In genomic region chr3:101229681-101230080, GRCh38 we compare ENCODE assay signal across 14 cellular contexts.
A peak's percentile ranks its signal among the peaks of the same experiment; 100 is the strongest.
DNase-seq lines count a peak whose midpoint lies in the region; ATAC-seq, FAIRE-seq and TF ChIP-seq lines count a peak whose summit lies in the region.
"Had no signal": no experiment of that assay in that cellular context is flagged by ENCODE, and none has a peak within 500 bp of the region (broad histone marks: within the 10 kb centered on the region; RNA-seq: fewer than 3 reads in every experiment).

No MANE protein-coding gene starts in this region.

- dilution Hi-C loops in endothelial cell of umbilical vein (cut with MboI; ENCODE audit: extremely low pct_ligation_motif_present, low sequenced_read_pairs): no loop called here

- H3K4me3 ChIP-seq in Loucy (ENCODE audit: low read length, poor library complexity, severe bottlenecking) (no peak overlapping the region), endothelial cell of umbilical vein (replicated peaks in 1 of 3; ENCODE audit: insufficient read depth in 1 of 3, low read depth in 1 of 3, low read length in 3 of 3) (no peak overlapping the region)
- H3K4me3 ChIP-seq: esophagus muscularis mucosa had no signal

- H2AFZ ChIP-seq in Loucy (ENCODE audit: low read length): no peak overlapping the region
- H2AFZ ChIP-seq in endothelial cell of umbilical vein (ENCODE audit: low read depth, low read length): no peak overlapping the region

- intact Hi-C loops in Right ventricle myocardium superior (cut with DNase I): loop anchor here (10.0 kb wide), 1 partner anchor 155 kb away; no protein-coding TSS in a partner anchor
- intact Hi-C loops in cardiac septum (cut with DNase I): loop anchor here (5.0 kb wide), 1 partner anchor 153 kb away; no protein-coding TSS in a partner anchor
- intact Hi-C loops in endothelial cell of umbilical vein (cut with micrococcal nuclease): no loop called here

- TF ChIP-seq POLR2A in endothelial cell of umbilical vein (IDR thresholded peaks at IDR 0.05; ENCODE audit: low read depth, low read length): no peak

- no TSS peak for BruUV-seq in endothelial cell of umbilical vein (replicated peaks; lab: Mats Ljungman, UMichigan)

- no peaks in the 10 kb centered on the region for H3K9me2 ChIP-seq in Loucy (replicated peaks; ENCODE audit: low read depth, low read length)

- no peaks in the 10 kb centered on the region for H3F3A ChIP-seq in Loucy (ENCODE audit: low read depth)

- no peak overlapping the region for H3K4me2 ChIP-seq in Loucy (ENCODE audit: low read depth, low read length, poor library complexity, severe bottlenecking)
- H3K4me2 ChIP-seq in endothelial cell of umbilical vein (ENCODE audit: insufficient read depth, low read length): no peak overlapping the region

- H4K20me1 ChIP-seq in Loucy (ENCODE audit: insufficient read depth, low read length, poor library complexity, severe bottlenecking) (no peaks in the 10 kb centered on the region), endothelial cell of umbilical vein (replicated peaks; ENCODE audit: control insufficient read depth, extremely low read depth, insufficient read depth, low read length) (no peaks in the 10 kb centered on the region)

- no peaks in the 10 kb centered on the region for H3K9me1 ChIP-seq in endothelial cell of umbilical vein (replicated peaks; ENCODE audit: control insufficient read depth, extremely low read depth, insufficient read depth, low read length)

- no peaks in the 10 kb centered on the region for H3K79me2 ChIP-seq in Loucy (ENCODE audit: insufficient read depth, low read length)
- H3K79me2 ChIP-seq in endothelial cell of umbilical vein (ENCODE audit: control insufficient read depth, insufficient read depth, low read length): no peaks in the 10 kb centered on the region

- no peak for FAIRE-seq in endothelial cell of umbilical vein (lab: Jason Lieb, UNC)

- POLR2A ChIA-PET in endothelial cell of umbilical vein (lab: Charles Lee): no interaction called here

- H3K9ac ChIP-seq in Loucy (ENCODE audit: low read depth, low read length, poor library complexity, severe bottlenecking): no peak overlapping the region
- H3K9ac ChIP-seq in endothelial cell of umbilical vein (replicated peaks; ENCODE audit: extremely low read depth, insufficient read depth, low read length): no peak overlapping the region

- H3K36me3 ChIP-seq in Loucy (ENCODE audit: insufficient read depth, low read length) (no peaks in the 10 kb centered on the region), endothelial cell of umbilical vein (ENCODE audit: control insufficient read depth in 2 of 2, extremely low read depth in 1 of 2, insufficient read depth in 2 of 2, low read length in 2 of 2) (no peaks in the 10 kb centered on the region)
- H3K36me3 ChIP-seq: esophagus muscularis mucosa had no signal

- peaks cover 17% of the 10 kb centered on the region for H3K4me1 ChIP-seq in Loucy (ENCODE audit: insufficient read depth, low read length, poor library complexity, severe bottlenecking)
- no peaks in the 10 kb centered on the region for H3K4me1 ChIP-seq in endothelial cell of umbilical vein (ENCODE audit: control insufficient read depth, extremely low read depth, insufficient read depth, low read length)

- ATAC-seq in Right ventricle myocardium superior (ENCODE audit: poor library complexity): peak; percentile 20

- no peak overlapping the region for H3K27ac ChIP-seq in endothelial cell of umbilical vein (ENCODE audit: insufficient read depth, low read depth, low read length)

- no peaks in the 10 kb centered on the region for H3K9me3 ChIP-seq in Loucy (ENCODE audit: insufficient read depth, low read depth, low read length)
- H3K9me3 ChIP-seq in endothelial cell of umbilical vein (replicated peaks; ENCODE audit: control insufficient read depth, insufficient read depth, low read length): no peaks in the 10 kb centered on the region
- H3K9me3 ChIP-seq: esophagus muscularis mucosa had no signal

- CTCF ChIA-PET in endothelial cell of umbilical vein (lab: Charles Lee): interaction anchor here (0.9 to 2.2 kb wide), 6 partner anchors 12 to 407 kb away, joined by 3 to 7 read pairs (median 3); no protein-coding TSS in a partner anchor

- TF ChIP-seq CTCF in Loucy (conservative IDR thresholded peaks at IDR 0.05; ENCODE audit: low read length): peak; percentile 47
- TF ChIP-seq CTCF in endothelial cell of umbilical vein (IDR thresholded peaks at IDR 0.05; ENCODE audit: extremely low read depth in 1 of 2, insufficient read depth in 1 of 2, low read depth in 1 of 2, low read length in 2 of 2): peak in 1 of 2 donors; percentile 6

- no peaks in the 10 kb centered on the region for H3K27me3 ChIP-seq in Loucy (ENCODE audit: insufficient read depth, low read length, poor library complexity, severe bottlenecking)
- no peaks in the 10 kb centered on the region for H3K27me3 ChIP-seq in endothelial cell of umbilical vein (ENCODE audit: control insufficient read depth in 2 of 2, insufficient read depth in 2 of 2, low read length in 2 of 2)
- H3K27me3 ChIP-seq: esophagus muscularis mucosa had no signal

- DNase-seq in Right ventricle myocardium superior (no peak), cardiac septum (ENCODE audit: low spot score) (no peak), endothelial cell of umbilical vein (ENCODE audit: low read depth, low spot score) (peak; percentile 13), superior temporal gyrus (ENCODE audit: extremely low spot score) (peak; percentile 53), SKM-1 (lab: John Stamatoyannopoulos, UW; ENCODE audit: unreplicated experiment) (no peak), NOMO-1 (lab: John Stamatoyannopoulos, UW; ENCODE audit: unreplicated experiment in 2 of 2) (no peak), DMS153 treated with DMSO at 0.1 percent for 48 hours (lab: John Stamatoyannopoulos, UW; ENCODE audit: unreplicated experiment) (no peak)
- DNase-seq: activated naive CD4-positive, alpha-beta T cell treated with anti-CD3 and anti-CD28 coated beads for 36 hours; Kasumi-1; NCI-H2171; stimulated activated CD4-positive, alpha-beta T cell treated with anti-CD3 and anti-CD28 coated beads, Interleukin-4, amount 100 ng/mL, for 24 hours; stimulated activated naive CD4-positive, alpha-beta T cell treated with Interleukin-2 at 50 U/mL for 16 hours had no signal

TF ChIP-seq in endothelial cell of umbilical vein, 7 proteins besides CTCF, POLR2A, EP300 and RAD21:
- TF ChIP-seq GATA2 (IDR thresholded peaks at IDR 0.05; ENCODE audit: insufficient read depth, insufficient read length, low read depth, low read length) (no peak), POLR2AphosphoS5 (IDR thresholded peaks at IDR 0.05; ENCODE audit: insufficient read depth, low read depth, low read length) (no peak), EZH2 (IDR thresholded peaks at IDR 0.05; ENCODE audit: borderline replicate concordance, low read depth, low read length, severe bottlenecking) (no peak), FOS (IDR thresholded peaks at IDR 0.05; ENCODE audit: borderline replicate concordance, insufficient read depth, low read length) (no peak), MYC (IDR thresholded peaks at IDR 0.05; ENCODE audit: low read depth, low read length) (no peak), JUN (IDR thresholded peaks at IDR 0.05; ENCODE audit: borderline replicate concordance, insufficient read depth, insufficient read length, low read depth) (no peak), MAX (IDR thresholded peaks at IDR 0.05; ENCODE audit: insufficient read depth, insufficient read length) (no peak)
TF ChIP-seq in endothelial cell of umbilical vein: peak in this region for 0.

Comparison
In these comparisons a context has a peak if more than half of its experiments do, and no peak if none do; other contexts are left out.
1. DNase-seq: peak in endothelial cell of umbilical vein (single experiment) and superior temporal gyrus (single experiment); none in Right ventricle myocardium superior (single experiment), cardiac septum (single experiment), SKM-1 (single experiment), NOMO-1 (0 of 2) and DMS153 treated with DMSO at 0.1 percent for 48 hours (single experiment).